Comparison of ENCODE assay signal across 8 cellular contexts in genomic region chr11:62542111-62542745, GRCh38. TPM values are rescaled to one million over a fixed set of nuclear protein-coding genes. Genes with fewer than 3 reads are reported as not detected.
A peak's percentile ranks its signal among the peaks of the same experiment; 100 is the strongest.
DNase-seq lines count a peak whose midpoint lies in the region; ATAC-seq, FAIRE-seq and TF ChIP-seq lines count a peak whose summit lies in the region.

No MANE protein-coding gene starts in this region.

- intact Hi-C loops in activated T-helper 2 cell treated with anti-CD3 and anti-CD28 coated beads, Interferon-gamma antibody, Interleukin-2, Interleukin-4, amounts not matched to agents 10 μg/mL and 5 μg/mL and 100 μg/mL, durations not matched to agents 14 hours and 24 hours and 36 hours (cut with micrococcal nuclease): loop anchor here (2.0 to 5.0 kb wide), 2 partner anchors 15 to 45 kb away; no protein-coding TSS in a partner anchor
- intact Hi-C loops in HepG2 (cut with micrococcal nuclease; ENCODE audit: unreplicated experiment): loop anchor here (2.0 to 10.0 kb wide), 3 partner anchors 19 to 147 kb away; no protein-coding TSS in a partner anchor

- H3K27ac ChIP-seq in HepG2 (ENCODE audit: extremely low read length, insufficient read depth, low read length) (no peak overlapping the region), Karpas-422 (ENCODE audit: low read length) (no peak overlapping the region)

- peaks cover 62% of the 10 kb centered on the region for H3K4me1 Mint-ChIP-seq in activated naive CD4-positive, alpha-beta T cell treated with anti-CD3 and anti-CD28 coated beads, Interleukin-2, amount 50 U/mL, for 24 hours
- H3K4me1 Mint-ChIP-seq in activated T-helper 2 cell treated with anti-CD3 and anti-CD28 coated beads, Interferon-gamma antibody, Interleukin-2, Interleukin-4, amounts not matched to agents 10 μg/mL and 5 μg/mL and 100 μg/mL, durations not matched to agents 14 hours and 24 hours and 36 hours (ENCODE audit: low read depth): peaks cover 64% of the 10 kb centered on the region
- H3K4me1 Mint-ChIP-seq in type B pancreatic cell (ENCODE audit: unreplicated experiment): peaks cover 41% of the 10 kb centered on the region
- peaks cover 65% of the 10 kb centered on the region for H3K4me1 Mint-ChIP-seq in nephron progenitor cell

- CTCF ChIA-PET in HepG2 (lab: Yijun Ruan, JAX; ENCODE audit: low intra/inter-chr PET ratio, low total read pairs): interaction anchor here (1.3 to 1.9 kb wide), 5 partner anchors 18 to 147 kb away, joined by 3 to 14 read pairs (median 5); no protein-coding TSS in a partner anchor

- H4K20me1 ChIP-seq in HepG2 (ENCODE audit: insufficient read depth, low read length) (peaks cover 77% of the 10 kb centered on the region), Karpas-422 (ENCODE audit: insufficient read depth, low read depth, low read length) (no peaks in the 10 kb centered on the region)

- no peaks in the 10 kb centered on the region for H3K9me3 ChIP-seq in HepG2 (ENCODE audit: low read length)
- H3K9me3 ChIP-seq in Karpas-422 (ENCODE audit: low read length): no peaks in the 10 kb centered on the region

- H3K27me3 Mint-ChIP-seq in activated naive CD4-positive, alpha-beta T cell treated with anti-CD3 and anti-CD28 coated beads, Interleukin-2, amount 50 U/mL, for 24 hours: no peaks in the 10 kb centered on the region
- no peaks in the 10 kb centered on the region for H3K27me3 Mint-ChIP-seq in activated T-helper 2 cell treated with anti-CD3 and anti-CD28 coated beads, Interferon-gamma antibody, Interleukin-2, Interleukin-4, amounts not matched to agents 10 μg/mL and 5 μg/mL and 100 μg/mL, durations not matched to agents 14 hours and 24 hours and 36 hours (ENCODE audit: low read depth)
- H3K27me3 Mint-ChIP-seq in type B pancreatic cell: no peaks in the 10 kb centered on the region
- H3K27me3 Mint-ChIP-seq in nephron progenitor cell (ENCODE audit: low read depth, poor library complexity): peaks cover 45% of the 10 kb centered on the region

- peak overlapping the region; percentile 96; the same call in 1 of the 2 replicates for H3K9ac ChIP-seq in HepG2 (ENCODE audit: insufficient read depth, low read depth, low read length)
- H3K9ac ChIP-seq in Karpas-422 (ENCODE audit: low read length): no peak overlapping the region

- no peak for TF ChIP-seq CTCF in HepG2 (CRISPR knock-in tag; IDR thresholded peaks at IDR 0.05)
- no peak for TF ChIP-seq CTCF in type B pancreatic cell (conservative IDR thresholded peaks at IDR 0.05)
- TF ChIP-seq CTCF in nephron progenitor cell (IDR thresholded peaks at IDR 0.05): no peak

- H3K36me3 ChIP-seq in HepG2 (replicated peaks in 1 of 2; ENCODE audit: control insufficient read depth in 1 of 2, insufficient read depth in 2 of 2, low read length in 2 of 2) (peaks cover 2 to 4% of the 10 kb centered on the region in 2 experiments; a peak in 3 of 5 replicates), Karpas-422 (ENCODE audit: insufficient read depth, low read length) (no peaks in the 10 kb centered on the region)

- no peak overlapping the region for H2AFZ ChIP-seq in HepG2 (ENCODE audit: low read length)
- no peak overlapping the region for H2AFZ ChIP-seq in Karpas-422 (ENCODE audit: low read length)

- H3K4me3 ChIP-seq in HepG2 (replicated peaks in 1 of 3; ENCODE audit: insufficient read depth in 1 of 3, low read depth in 2 of 3, low read length in 3 of 3) (peak overlapping the region in 2 of 3 experiments; percentile 79 to 93; a peak in 3 of 6 replicates), Karpas-422 (ENCODE audit: low read length) (no peak overlapping the region)

- no peak for FAIRE-seq in HepG2 (lab: Jason Lieb, UNC)

- no peak for TF ChIP-seq RAD21 in HepG2 (CRISPR knock-in tag; IDR thresholded peaks at IDR 0.05)

- H3K9me2 ChIP-seq in Karpas-422 (replicated peaks; ENCODE audit: insufficient read depth, low read length): no peaks in the 10 kb centered on the region

- no peaks in the 10 kb centered on the region for H3K9me3 Mint-ChIP-seq in activated naive CD4-positive, alpha-beta T cell treated with anti-CD3 and anti-CD28 coated beads, Interleukin-2, amount 50 U/mL, for 24 hours
- H3K9me3 Mint-ChIP-seq in activated T-helper 2 cell treated with anti-CD3 and anti-CD28 coated beads, Interferon-gamma antibody, Interleukin-2, Interleukin-4, amounts not matched to agents 10 μg/mL and 5 μg/mL and 100 μg/mL, durations not matched to agents 14 hours and 24 hours and 36 hours: no peaks in the 10 kb centered on the region
- no peaks in the 10 kb centered on the region for H3K9me3 Mint-ChIP-seq in type B pancreatic cell
- H3K9me3 Mint-ChIP-seq in nephron progenitor cell: no peaks in the 10 kb centered on the region

- no TSS peak for BruUV-seq in HepG2 (replicated peaks; lab: Mats Ljungman, UMichigan)

- peak overlapping the region; percentile 64 for H3K4me3 Mint-ChIP-seq in activated naive CD4-positive, alpha-beta T cell treated with anti-CD3 and anti-CD28 coated beads, Interleukin-2, amount 50 U/mL, for 24 hours
- H3K4me3 Mint-ChIP-seq in activated T-helper 2 cell treated with anti-CD3 and anti-CD28 coated beads, Interferon-gamma antibody, Interleukin-2, Interleukin-4, amounts not matched to agents 10 μg/mL and 5 μg/mL and 100 μg/mL, durations not matched to agents 14 hours and 24 hours and 36 hours (ENCODE audit: low read depth): peak overlapping the region; percentile 57
- H3K4me3 Mint-ChIP-seq in type B pancreatic cell (peak overlapping the region; percentile 97), nephron progenitor cell (no peak overlapping the region)

- TF ChIP-seq POLR2A in HepG2 (IDR thresholded peaks at IDR 0.05; ENCODE audit: insufficient read depth in 1 of 2, low read depth in 2 of 2, low read length in 2 of 2): no peak

- ATAC-seq in HepG2: no peak

- DNase-seq in activated naive CD4-positive, alpha-beta T cell treated with anti-CD3 and anti-CD28 coated beads, Interleukin-2, amount 50 U/mL, for 16 hours: no peak
- no peak for DNase-seq in activated T-helper 2 cell treated with anti-CD3 and anti-CD28 coated beads, Interferon-gamma antibody, Interleukin-2, Interleukin-4, amounts not matched to agents 10 μg/mL and 5 μg/mL and 100 μg/mL, durations not matched to agents 14 hours and 24 hours and 36 hours (ENCODE audit: low spot score)
- DNase-seq in HepG2 (ENCODE audit: low spot score) (no peak), type B pancreatic cell (ENCODE audit: extremely low spot score, unreplicated experiment) (no peak), Karpas-422 (no peak), nephron progenitor cell (no peak), AML-193 (lab: John Stamatoyannopoulos, UW) (no peak)

- H3K4me1 ChIP-seq in HepG2 (ENCODE audit: insufficient read depth, low read length): peaks cover 57% of the 10 kb centered on the region
- H3K4me1 ChIP-seq in Karpas-422 (ENCODE audit: low read length): peaks cover 15% of the 10 kb centered on the region

- H3K27me3 ChIP-seq in HepG2 (ENCODE audit: control insufficient read depth in 1 of 2, insufficient read depth in 2 of 2, low read length in 2 of 2) (no peaks in the 10 kb centered on the region), Karpas-422 (ENCODE audit: low read length) (no peaks in the 10 kb centered on the region)

- in situ Hi-C loops in HepG2 (cut with HindIII; ENCODE audit: extremely low pct_ligation_motif_present, low pct_unique_long_range_greater_than_20kb): loop anchor here (5.0 kb wide), 1 partner anchor 35 kb away; no protein-coding TSS in a partner anchor

- TF ChIP-seq EP300 in HepG2 (IDR thresholded peaks at IDR 0.05; ENCODE audit: low read depth in 2 of 2, low read length in 2 of 2) (no peak), HepG2 (CRISPR knock-in tag; IDR thresholded peaks at IDR 0.05; ENCODE audit: borderline replicate concordance) (no peak)

- 87% methylated on average over 5 of the region's 6 CpGs for WGBS in HepG2 (ENCODE audit: low lambda C conversion rate)

- no peaks in the 10 kb centered on the region for H3K36me3 Mint-ChIP-seq in activated naive CD4-positive, alpha-beta T cell treated with anti-CD3 and anti-CD28 coated beads, Interleukin-2, amount 50 U/mL, for 24 hours
- H3K36me3 Mint-ChIP-seq in activated T-helper 2 cell treated with anti-CD3 and anti-CD28 coated beads, Interferon-gamma antibody, Interleukin-2, Interleukin-4, amounts not matched to agents 10 μg/mL and 5 μg/mL and 100 μg/mL, durations not matched to agents 14 hours and 24 hours and 36 hours (ENCODE audit: low read depth): peaks cover 8% of the 10 kb centered on the region
- H3K36me3 Mint-ChIP-seq in type B pancreatic cell: peaks cover 7% of the 10 kb centered on the region
- no peaks in the 10 kb centered on the region for H3K36me3 Mint-ChIP-seq in nephron progenitor cell (ENCODE audit: low read depth)

- no peak overlapping the region for H3K27ac Mint-ChIP-seq in activated naive CD4-positive, alpha-beta T cell treated with anti-CD3 and anti-CD28 coated beads, Interleukin-2, amount 50 U/mL, for 24 hours
- peak overlapping the region; percentile 87 for H3K27ac Mint-ChIP-seq in activated T-helper 2 cell treated with anti-CD3 and anti-CD28 coated beads, Interferon-gamma antibody, Interleukin-2, Interleukin-4, amounts not matched to agents 10 μg/mL and 5 μg/mL and 100 μg/mL, durations not matched to agents 14 hours and 24 hours and 36 hours
- H3K27ac Mint-ChIP-seq in type B pancreatic cell: peak overlapping the region; percentile 97
- H3K27ac Mint-ChIP-seq in nephron progenitor cell: no peak overlapping the region

- H3K79me2 ChIP-seq in HepG2 (ENCODE audit: insufficient read depth, low read length) (peaks cover 91% of the 10 kb centered on the region), Karpas-422 (ENCODE audit: low read length) (no peaks in the 10 kb centered on the region)

- H3K4me2 ChIP-seq in HepG2 (ENCODE audit: low read depth, low read length) (peak overlapping the region; percentile 84), Karpas-422 (ENCODE audit: low read depth, low read length, poor library complexity, severe bottlenecking) (no peak overlapping the region)

- POLR2A ChIA-PET in HepG2 (lab: Yijun Ruan, JAX): interaction anchor here (1.0 to 3.0 kb wide), 10 partner anchors 13 to 185 kb away, joined by 3 to 17 read pairs (median 6); partner anchors contain the start of genes C11orf98, CSKMT, EEF1G and HNRNPUL2

RNA-seq across cellular contexts. Expression of gene AHNAK, which starts 4.4 kb away (rescaled TPM):
- total RNA-seq in activated T-helper 2 cell treated with anti-CD3 and anti-CD28 coated beads, Interferon-gamma antibody, Interleukin-2, Interleukin-4, amounts not matched to agents 10 μg/mL and 5 μg/mL and 100 μg/mL, durations not matched to agents 14 hours and 24 hours and 36 hours: 105 and 108 TPM in 2 replicates
- total RNA-seq in HepG2 (2016; rRNA removed; fragmentation: Illumina TruSeq; extraction: Trizol) (25.0 and 40.6 TPM in 2 replicates), type B pancreatic cell (ENCODE audit: low replicate concordance) (302 and 656 TPM in 2 replicates)
- total RNA-seq in HepG2 (2016; cell fraction: cytosol; rRNA removed; fragmentation: Illumina TruSeq; extraction: Trizol; ENCODE audit: low read depth): 2.9 and 3.7 TPM in 2 replicates
- total RNA-seq in HepG2 (2016; cell fraction: insoluble cytoplasmic fraction; rRNA removed; fragmentation: Illumina TruSeq; extraction: Trizol): 23.2 and 34.7 TPM in 2 replicates
- total RNA-seq in HepG2 (2016; cell fraction: membrane; rRNA removed; fragmentation: Illumina TruSeq; extraction: Trizol): 6.6 and 7.4 TPM in 2 replicates
- 76.4 and 80.4 TPM in 2 replicates for total RNA-seq in HepG2 (2016; cell fraction: nucleus; rRNA removed; fragmentation: Illumina TruSeq; extraction: Trizol)
- polyA plus RNA-seq in HepG2 (2011; rRNA removed): 22.8 and 23.4 TPM in 2 replicates
- polyA plus RNA-seq in HepG2 (2011; cell fraction: cytosol; rRNA removed): 14.7 and 20.1 TPM in 2 replicates
- 57.1 and 57.5 TPM in 2 replicates for polyA plus RNA-seq in HepG2 (2011; cell fraction: nucleus; rRNA removed)
- 55.5 and 61.9 TPM in 2 replicates for polyA plus RNA-seq in HepG2 (2012)
- polyA plus RNA-seq in HepG2 (2016; cell fraction: cytosol; fragmentation: Illumina TruSeq; extraction: Trizol; ENCODE audit: low read depth): 0.98 and 1.1 TPM in 2 replicates
- polyA plus RNA-seq in HepG2 (2016; cell fraction: insoluble cytoplasmic fraction; fragmentation: Illumina TruSeq; extraction: Trizol; ENCODE audit: low read depth): 11.6 and 12.9 TPM in 2 replicates
- polyA plus RNA-seq in HepG2 (2016; cell fraction: membrane; fragmentation: Illumina TruSeq; extraction: Trizol; ENCODE audit: low read depth): 2.0 and 2.1 TPM in 2 replicates
- polyA plus RNA-seq in HepG2 (2016; cell fraction: nucleus; fragmentation: Illumina TruSeq; extraction: Trizol; ENCODE audit: insufficient read depth, low read depth): 33.5 and 38.4 TPM in 2 replicates
- polyA minus RNA-seq in HepG2 (2011; rRNA and poly(A)+ RNA removed; ENCODE audit: low replicate concordance): 99.6 and 234 TPM in 2 replicates
- polyA minus RNA-seq in HepG2 (2011; cell fraction: cytosol; rRNA and poly(A)+ RNA removed): 122 and 157 TPM in 2 replicates
- polyA minus RNA-seq in HepG2 (2011; cell fraction: nucleus; rRNA and poly(A)+ RNA removed): 192 and 213 TPM in 2 replicates
- total RNA-seq in Karpas-422 (2014; rRNA removed; shearing (Covaris generic); ENCODE audit: low replicate concordance): under 0.01 and 0.34 TPM in 2 replicates

RNA-seq across cellular contexts. Expression of gene EEF1G, which starts 31.5 kb away (rescaled TPM):
- 1,369 and 1,395 TPM in 2 replicates for total RNA-seq in activated T-helper 2 cell treated with anti-CD3 and anti-CD28 coated beads, Interferon-gamma antibody, Interleukin-2, Interleukin-4, amounts not matched to agents 10 μg/mL and 5 μg/mL and 100 μg/mL, durations not matched to agents 14 hours and 24 hours and 36 hours
- total RNA-seq in HepG2 (2016; rRNA removed; fragmentation: Illumina TruSeq; extraction: Trizol): 1,787 and 2,092 TPM in 2 replicates
- 2,019 and 2,497 TPM in 2 replicates for total RNA-seq in HepG2 (2016; cell fraction: cytosol; rRNA removed; fragmentation: Illumina TruSeq; extraction: Trizol; ENCODE audit: low read depth)
- 1,856 and 2,038 TPM in 2 replicates for total RNA-seq in HepG2 (2016; cell fraction: insoluble cytoplasmic fraction; rRNA removed; fragmentation: Illumina TruSeq; extraction: Trizol)
- 4,333 and 4,899 TPM in 2 replicates for total RNA-seq in HepG2 (2016; cell fraction: membrane; rRNA removed; fragmentation: Illumina TruSeq; extraction: Trizol)
- total RNA-seq in HepG2 (2016; cell fraction: nucleus; rRNA removed; fragmentation: Illumina TruSeq; extraction: Trizol): 776 and 846 TPM in 2 replicates
- polyA plus RNA-seq in HepG2 (2011; rRNA removed): 1,819 and 2,144 TPM in 2 replicates
- 2,392 and 2,528 TPM in 2 replicates for polyA plus RNA-seq in HepG2 (2011; cell fraction: cytosol; rRNA removed)
- 525 and 588 TPM in 2 replicates for polyA plus RNA-seq in HepG2 (2011; cell fraction: nucleus; rRNA removed)
- polyA plus RNA-seq in HepG2 (2012): 1,720 and 1,805 TPM in 2 replicates
- 2,631 and 2,980 TPM in 2 replicates for polyA plus RNA-seq in HepG2 (2016; cell fraction: cytosol; fragmentation: Illumina TruSeq; extraction: Trizol; ENCODE audit: low read depth)
- 2,163 and 2,164 TPM in 2 replicates for polyA plus RNA-seq in HepG2 (2016; cell fraction: insoluble cytoplasmic fraction; fragmentation: Illumina TruSeq; extraction: Trizol; ENCODE audit: low read depth)
- 4,391 and 4,816 TPM in 2 replicates for polyA plus RNA-seq in HepG2 (2016; cell fraction: membrane; fragmentation: Illumina TruSeq; extraction: Trizol; ENCODE audit: low read depth)
- polyA plus RNA-seq in HepG2 (2016; cell fraction: nucleus; fragmentation: Illumina TruSeq; extraction: Trizol; ENCODE audit: insufficient read depth, low read depth): 1,221 and 1,290 TPM in 2 replicates
- 1,467 and 2,851 TPM in 2 replicates for polyA minus RNA-seq in HepG2 (2011; rRNA and poly(A)+ RNA removed; ENCODE audit: low replicate concordance)
- polyA minus RNA-seq in HepG2 (2011; cell fraction: cytosol; rRNA and poly(A)+ RNA removed): 835 and 903 TPM in 2 replicates
- 177 and 251 TPM in 2 replicates for polyA minus RNA-seq in HepG2 (2011; cell fraction: nucleus; rRNA and poly(A)+ RNA removed)
- 1,846 and 2,051 TPM in 2 replicates for total RNA-seq in type B pancreatic cell (ENCODE audit: low replicate concordance)
- total RNA-seq in Karpas-422 (2014; rRNA removed; shearing (Covaris generic); ENCODE audit: low replicate concordance): 1,351 and 2,115 TPM in 2 replicates

RNA-seq across cellular contexts. Expression of gene TUT1, which starts 49.1 kb away (rescaled TPM):
- total RNA-seq in activated T-helper 2 cell treated with anti-CD3 and anti-CD28 coated beads, Interferon-gamma antibody, Interleukin-2, Interleukin-4, amounts not matched to agents 10 μg/mL and 5 μg/mL and 100 μg/mL, durations not matched to agents 14 hours and 24 hours and 36 hours: 29.9 and 41.7 TPM in 2 replicates
- total RNA-seq in HepG2 (2016; rRNA removed; fragmentation: Illumina TruSeq; extraction: Trizol) (8.5 and 9.7 TPM in 2 replicates), type B pancreatic cell (ENCODE audit: low replicate concordance) (15.0 and 22.1 TPM in 2 replicates)
- total RNA-seq in HepG2 (2016; cell fraction: cytosol; rRNA removed; fragmentation: Illumina TruSeq; extraction: Trizol; ENCODE audit: low read depth): 2.2 and 4.6 TPM in 2 replicates
- total RNA-seq in HepG2 (2016; cell fraction: insoluble cytoplasmic fraction; rRNA removed; fragmentation: Illumina TruSeq; extraction: Trizol): 6.9 and 10.1 TPM in 2 replicates
- total RNA-seq in HepG2 (2016; cell fraction: membrane; rRNA removed; fragmentation: Illumina TruSeq; extraction: Trizol): 3.7 and 6.0 TPM in 2 replicates
- 8.1 and 9.3 TPM in 2 replicates for total RNA-seq in HepG2 (2016; cell fraction: nucleus; rRNA removed; fragmentation: Illumina TruSeq; extraction: Trizol)
- 14.3 and 17.5 TPM in 2 replicates for polyA plus RNA-seq in HepG2 (2011; rRNA removed)
- polyA plus RNA-seq in HepG2 (2011; cell fraction: cytosol; rRNA removed): 6.3 and 8.4 TPM in 2 replicates
- polyA plus RNA-seq in HepG2 (2011; cell fraction: nucleus; rRNA removed): 43.5 and 52.1 TPM in 2 replicates
- 13.1 and 14.1 TPM in 2 replicates for polyA plus RNA-seq in HepG2 (2012)
- polyA plus RNA-seq in HepG2 (2016; cell fraction: cytosol; fragmentation: Illumina TruSeq; extraction: Trizol; ENCODE audit: low read depth): 2.4 and 2.7 TPM in 2 replicates
- polyA plus RNA-seq in HepG2 (2016; cell fraction: insoluble cytoplasmic fraction; fragmentation: Illumina TruSeq; extraction: Trizol; ENCODE audit: low read depth): 7.0 and 9.3 TPM in 2 replicates
- 3.7 and 4.0 TPM in 2 replicates for polyA plus RNA-seq in HepG2 (2016; cell fraction: membrane; fragmentation: Illumina TruSeq; extraction: Trizol; ENCODE audit: low read depth)
- polyA plus RNA-seq in HepG2 (2016; cell fraction: nucleus; fragmentation: Illumina TruSeq; extraction: Trizol; ENCODE audit: insufficient read depth, low read depth): 25.7 TPM in 2 replicates
- 12.6 and 15.7 TPM in 2 replicates for polyA minus RNA-seq in HepG2 (2011; rRNA and poly(A)+ RNA removed; ENCODE audit: low replicate concordance)
- 4.7 and 8.8 TPM in 2 replicates for polyA minus RNA-seq in HepG2 (2011; cell fraction: cytosol; rRNA and poly(A)+ RNA removed)
- polyA minus RNA-seq in HepG2 (2011; cell fraction: nucleus; rRNA and poly(A)+ RNA removed): 3.9 and 9.4 TPM in 2 replicates
- 8.1 and 17.3 TPM in 2 replicates for total RNA-seq in Karpas-422 (2014; rRNA removed; shearing (Covaris generic); ENCODE audit: low replicate concordance)

RNA-seq across cellular contexts. Expression of gene MTA2, which starts 59.4 kb away (rescaled TPM):
- total RNA-seq in activated T-helper 2 cell treated with anti-CD3 and anti-CD28 coated beads, Interferon-gamma antibody, Interleukin-2, Interleukin-4, amounts not matched to agents 10 μg/mL and 5 μg/mL and 100 μg/mL, durations not matched to agents 14 hours and 24 hours and 36 hours: 201 and 215 TPM in 2 replicates
- total RNA-seq in HepG2 (2016; rRNA removed; fragmentation: Illumina TruSeq; extraction: Trizol) (58.1 and 70.0 TPM in 2 replicates), type B pancreatic cell (ENCODE audit: low replicate concordance) (148 and 152 TPM in 2 replicates)
- 7.1 and 9.5 TPM in 2 replicates for total RNA-seq in HepG2 (2016; cell fraction: cytosol; rRNA removed; fragmentation: Illumina TruSeq; extraction: Trizol; ENCODE audit: low read depth)
- 50.7 and 71.8 TPM in 2 replicates for total RNA-seq in HepG2 (2016; cell fraction: insoluble cytoplasmic fraction; rRNA removed; fragmentation: Illumina TruSeq; extraction: Trizol)
- 25.5 and 28.8 TPM in 2 replicates for total RNA-seq in HepG2 (2016; cell fraction: membrane; rRNA removed; fragmentation: Illumina TruSeq; extraction: Trizol)
- total RNA-seq in HepG2 (2016; cell fraction: nucleus; rRNA removed; fragmentation: Illumina TruSeq; extraction: Trizol): 47.0 and 57.9 TPM in 2 replicates
- polyA plus RNA-seq in HepG2 (2011; rRNA removed): 14.0 and 16.8 TPM in 2 replicates
- 9.2 and 10.6 TPM in 2 replicates for polyA plus RNA-seq in HepG2 (2011; cell fraction: cytosol; rRNA removed)
- polyA plus RNA-seq in HepG2 (2011; cell fraction: nucleus; rRNA removed): 53.6 and 67.6 TPM in 2 replicates
- polyA plus RNA-seq in HepG2 (2012): 30.7 and 30.9 TPM in 2 replicates
- polyA plus RNA-seq in HepG2 (2016; cell fraction: cytosol; fragmentation: Illumina TruSeq; extraction: Trizol; ENCODE audit: low read depth): 4.0 and 4.5 TPM in 2 replicates
- polyA plus RNA-seq in HepG2 (2016; cell fraction: insoluble cytoplasmic fraction; fragmentation: Illumina TruSeq; extraction: Trizol; ENCODE audit: low read depth): 47.2 and 53.8 TPM in 2 replicates
- polyA plus RNA-seq in HepG2 (2016; cell fraction: membrane; fragmentation: Illumina TruSeq; extraction: Trizol; ENCODE audit: low read depth): 12.6 and 14.0 TPM in 2 replicates
- polyA plus RNA-seq in HepG2 (2016; cell fraction: nucleus; fragmentation: Illumina TruSeq; extraction: Trizol; ENCODE audit: insufficient read depth, low read depth): 121 and 126 TPM in 2 replicates
- 21.5 and 102 TPM in 2 replicates for polyA minus RNA-seq in HepG2 (2011; rRNA and poly(A)+ RNA removed; ENCODE audit: low replicate concordance)
- 11.9 and 14.7 TPM in 2 replicates for polyA minus RNA-seq in HepG2 (2011; cell fraction: cytosol; rRNA and poly(A)+ RNA removed)
- 37.2 and 50.7 TPM in 2 replicates for polyA minus RNA-seq in HepG2 (2011; cell fraction: nucleus; rRNA and poly(A)+ RNA removed)
- total RNA-seq in Karpas-422 (2014; rRNA removed; shearing (Covaris generic); ENCODE audit: low replicate concordance): 60.2 and 89.3 TPM in 2 replicates

Comparison
In these comparisons a context has a peak if more than half of its experiments do, and no peak if none do; other contexts are left out.
1. H3K27ac Mint-ChIP-seq: peak in activated T-helper 2 cell treated with anti-CD3 and anti-CD28 coated beads, Interferon-gamma antibody, Interleukin-2, Interleukin-4, amounts not matched to agents 10 μg/mL and 5 μg/mL and 100 μg/mL, durations not matched to agents 14 hours and 24 hours and 36 hours (single experiment) and type B pancreatic cell (single experiment); none in activated naive CD4-positive, alpha-beta T cell treated with anti-CD3 and anti-CD28 coated beads, Interleukin-2, amount 50 U/mL, for 24 hours (single experiment) and nephron progenitor cell (single experiment).